ENCODE assay signal across 15 cellular contexts in genomic region chr3:9047465-9048346, GRCh38.
"Had no signal": no experiment of that assay in that cellular context is flagged by ENCODE, and none has a peak within 500 bp of the region (broad histone marks: within the 10 kb centered on the region; RNA-seq: fewer than 3 reads in every experiment).

No MANE protein-coding gene starts in this region.

- H3K9me3 Mint-ChIP-seq: activated naive CD8-positive, alpha-beta T cell treated with anti-CD3 and anti-CD28 coated beads, Interleukin-2, amount 50 U/mL, for 24 hours; memory B cell; nephron; stimulated activated effector memory CD8-positive, alpha-beta T cell treated with anti-CD3 and anti-CD28 coated beads, Interleukin-12 subunit alpha, Interleukin-12 subunit beta, amount 100 ng/mL, for 72 hours had no signal

- H3K27ac Mint-ChIP-seq: activated naive CD8-positive, alpha-beta T cell treated with anti-CD3 and anti-CD28 coated beads, Interleukin-2, amount 50 U/mL, for 24 hours; memory B cell; nephron; stimulated activated effector memory CD8-positive, alpha-beta T cell treated with anti-CD3 and anti-CD28 coated beads, Interleukin-12 subunit alpha, Interleukin-12 subunit beta, amount 100 ng/mL, for 72 hours had no signal

- H3K4me3 ChIP-seq: gastroesophageal sphincter, heart right ventricle, tibial artery had no signal

- DNase-seq: activated naive CD4-positive, alpha-beta T cell; activated naive CD8-positive, alpha-beta T cell treated with anti-CD3 and anti-CD28 coated beads, Interleukin-2, amount 50 U/mL, for 24 hours; activated T-cell treated with anti-CD3 and anti-CD28 coated beads for 4 hours; aorta; dermis blood vessel endothelial cell; erythroblast; heart right ventricle; left ventricle myocardium superior; SW 1271; tibial artery had no signal

- H3K4me1 ChIP-seq: gastroesophageal sphincter, heart right ventricle, tibial artery had no signal

- H3K9me3 ChIP-seq: gastroesophageal sphincter, heart right ventricle, tibial artery had no signal

- H3K36me3 Mint-ChIP-seq: stimulated activated effector memory CD8-positive, alpha-beta T cell treated with anti-CD3 and anti-CD28 coated beads, Interleukin-12 subunit alpha, Interleukin-12 subunit beta, amount 100 ng/mL, for 72 hours had no signal

- H3K4me1 Mint-ChIP-seq: activated naive CD8-positive, alpha-beta T cell treated with anti-CD3 and anti-CD28 coated beads, Interleukin-2, amount 50 U/mL, for 24 hours; memory B cell; nephron; stimulated activated effector memory CD8-positive, alpha-beta T cell treated with anti-CD3 and anti-CD28 coated beads, Interleukin-12 subunit alpha, Interleukin-12 subunit beta, amount 100 ng/mL, for 72 hours had no signal

- H3K27me3 ChIP-seq: gastroesophageal sphincter, heart right ventricle, tibial artery had no signal

- H3K36me3 ChIP-seq: tibial artery had no signal

- FAIRE-seq: bronchial epithelial cell had no signal

- ATAC-seq: activated naive CD8-positive, alpha-beta T cell treated with anti-CD3 and anti-CD28 coated beads, Interleukin-2, amount 50 U/mL, for 24 hours; gastroesophageal sphincter; left ventricle myocardium superior; stimulated activated effector memory CD8-positive, alpha-beta T cell treated with anti-CD3 and anti-CD28 coated beads, Interleukin-12 subunit alpha, Interleukin-12 subunit beta, amount 100 ng/mL, for 72 hours had no signal

- H3K27ac ChIP-seq: gastroesophageal sphincter, heart right ventricle, tibial artery had no signal

- H3K27me3 Mint-ChIP-seq: activated naive CD8-positive, alpha-beta T cell treated with anti-CD3 and anti-CD28 coated beads, Interleukin-2, amount 50 U/mL, for 24 hours had no signal

- H3K4me3 Mint-ChIP-seq: activated naive CD8-positive, alpha-beta T cell treated with anti-CD3 and anti-CD28 coated beads, Interleukin-2, amount 50 U/mL, for 24 hours; memory B cell; nephron; stimulated activated effector memory CD8-positive, alpha-beta T cell treated with anti-CD3 and anti-CD28 coated beads, Interleukin-12 subunit alpha, Interleukin-12 subunit beta, amount 100 ng/mL, for 72 hours had no signal
